ENCODE assay signal across 2 cellular contexts in the genomic region with DNA sequence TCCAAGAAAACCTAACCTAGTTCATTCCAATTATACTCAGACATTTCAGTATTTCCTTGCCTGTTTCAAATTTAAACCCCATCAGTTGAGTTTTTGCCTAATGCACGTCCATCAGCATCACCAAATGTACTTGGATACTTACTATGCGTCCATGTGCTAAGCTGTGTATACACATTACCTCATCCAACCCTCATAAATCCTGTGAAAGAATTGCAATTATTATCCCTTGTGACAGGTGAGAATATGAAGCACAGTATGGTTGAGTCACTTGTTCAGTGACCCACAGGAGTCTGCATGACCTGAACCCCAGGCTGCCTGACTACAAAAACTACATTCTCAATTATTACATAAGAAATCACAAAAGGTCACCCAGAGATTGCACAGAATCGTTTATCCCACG.
TF ChIP-seq lines count a peak whose summit lies in the region.

No MANE protein-coding gene starts in this region.

TF ChIP-seq in HEK293, 187 proteins besides CTCF, POLR2A, EP300 and RAD21 (continued from another document and continues in another):
- no peak for TF ChIP-seq ZBTB6 (tag by site-specific recombination; IDR thresholded peaks at IDR 0.05)
- TF ChIP-seq ZNF585B (tag by site-specific recombination; IDR thresholded peaks at IDR 0.05), result no peak
- no peak for TF ChIP-seq ZNF148 (tag by site-specific recombination; IDR thresholded peaks at IDR 0.05; ENCODE audit: borderline replicate concordance)
- TF ChIP-seq ZNF623 (tag by site-specific recombination; IDR thresholded peaks at IDR 0.05), result no peak
- TF ChIP-seq ZNF664 (tag by site-specific recombination; IDR thresholded peaks at IDR 0.05), result peak; percentile 27; the same call in 1 of the 2 replicates
- no peak for TF ChIP-seq ZNF837 (tag by site-specific recombination; IDR thresholded peaks at IDR 0.05)
- no peak for TF ChIP-seq ZNF645 (tag by site-specific recombination; IDR thresholded peaks at IDR 0.05)
- 0 out of 2 replicates have a peak, but pooled peaks have one; percentile 30 for TF ChIP-seq ZNF76 (tag by site-specific recombination; IDR thresholded peaks at IDR 0.05; ENCODE audit: borderline replicate concordance, low read depth)
- TF ChIP-seq IKZF3 (tag by site-specific recombination; IDR thresholded peaks at IDR 0.05), result peak; percentile 47
- peak; percentile 93 for TF ChIP-seq ZNF24 (tag by site-specific recombination; IDR thresholded peaks at IDR 0.05)
- peak; percentile 75 for TF ChIP-seq FEZF1 (tag by site-specific recombination; IDR thresholded peaks at IDR 0.05)
- no peak for TF ChIP-seq ZNF280D (tag by site-specific recombination; IDR thresholded peaks at IDR 0.05)
- TF ChIP-seq REPIN1 (tag by site-specific recombination; IDR thresholded peaks at IDR 0.05; ENCODE audit: low read depth), result 0 out of 2 replicates have a peak, but pooled peaks have one; percentile 47
- no peak for TF ChIP-seq ZNF48 (tag by site-specific recombination; IDR thresholded peaks at IDR 0.05)
- TF ChIP-seq ZNF660 (tag by site-specific recombination; IDR thresholded peaks at IDR 0.05), result no peak
- TF ChIP-seq ZNF747 (tag by site-specific recombination; IDR thresholded peaks at IDR 0.05), result no peak
- no peak for TF ChIP-seq ZNF473 (tag by site-specific recombination; IDR thresholded peaks at IDR 0.05)
- no peak for TF ChIP-seq ZNF510 (tag by site-specific recombination; IDR thresholded peaks at IDR 0.05; ENCODE audit: insufficient replicate concordance)
- no peak for TF ChIP-seq ZNF133 (tag by site-specific recombination; IDR thresholded peaks at IDR 0.05)
- no peak for TF ChIP-seq TRIM28 (IDR thresholded peaks at IDR 0.05; ENCODE audit: borderline replicate concordance, low read length)
- no peak for TF ChIP-seq ZNF561 (tag by site-specific recombination; IDR thresholded peaks at IDR 0.05; ENCODE audit: borderline replicate concordance)
- TF ChIP-seq HOXA7 (CRISPR knock-in tag; IDR thresholded peaks at IDR 0.05; ENCODE audit: borderline replicate concordance), result no peak
- no peak for TF ChIP-seq ZNF114 (tag by site-specific recombination; IDR thresholded peaks at IDR 0.05)
- no peak for TF ChIP-seq ZNF132 (tag by site-specific recombination; IDR thresholded peaks at IDR 0.05; ENCODE audit: borderline replicate concordance)
- TF ChIP-seq ZNF140 (tag by site-specific recombination; IDR thresholded peaks at IDR 0.05), result no peak
- no peak for TF ChIP-seq ZNF157 (tag by site-specific recombination; IDR thresholded peaks at IDR 0.05)
- TF ChIP-seq ZBTB21 (tag by site-specific recombination; IDR thresholded peaks at IDR 0.05), result no peak

TF ChIP-seq in SK-N-SH treated with all-trans-retinoic acid at 6 μM for 48 hours, 23 proteins besides CTCF, POLR2A, EP300 and RAD21 (continued from another document):
- TF ChIP-seq CSRNP3 (CRISPR knock-in tag; IDR thresholded peaks at IDR 0.05) (no peak), TOX (CRISPR knock-in tag; IDR thresholded peaks at IDR 0.05; ENCODE audit: borderline replicate concordance) (no peak), PATZ1 (CRISPR knock-in tag; IDR thresholded peaks at IDR 0.05; ENCODE audit: borderline replicate concordance) (no peak), ZFP30 (CRISPR knock-in tag; IDR thresholded peaks at IDR 0.05) (no peak)
- TF ChIP-seq, protein P1, sequence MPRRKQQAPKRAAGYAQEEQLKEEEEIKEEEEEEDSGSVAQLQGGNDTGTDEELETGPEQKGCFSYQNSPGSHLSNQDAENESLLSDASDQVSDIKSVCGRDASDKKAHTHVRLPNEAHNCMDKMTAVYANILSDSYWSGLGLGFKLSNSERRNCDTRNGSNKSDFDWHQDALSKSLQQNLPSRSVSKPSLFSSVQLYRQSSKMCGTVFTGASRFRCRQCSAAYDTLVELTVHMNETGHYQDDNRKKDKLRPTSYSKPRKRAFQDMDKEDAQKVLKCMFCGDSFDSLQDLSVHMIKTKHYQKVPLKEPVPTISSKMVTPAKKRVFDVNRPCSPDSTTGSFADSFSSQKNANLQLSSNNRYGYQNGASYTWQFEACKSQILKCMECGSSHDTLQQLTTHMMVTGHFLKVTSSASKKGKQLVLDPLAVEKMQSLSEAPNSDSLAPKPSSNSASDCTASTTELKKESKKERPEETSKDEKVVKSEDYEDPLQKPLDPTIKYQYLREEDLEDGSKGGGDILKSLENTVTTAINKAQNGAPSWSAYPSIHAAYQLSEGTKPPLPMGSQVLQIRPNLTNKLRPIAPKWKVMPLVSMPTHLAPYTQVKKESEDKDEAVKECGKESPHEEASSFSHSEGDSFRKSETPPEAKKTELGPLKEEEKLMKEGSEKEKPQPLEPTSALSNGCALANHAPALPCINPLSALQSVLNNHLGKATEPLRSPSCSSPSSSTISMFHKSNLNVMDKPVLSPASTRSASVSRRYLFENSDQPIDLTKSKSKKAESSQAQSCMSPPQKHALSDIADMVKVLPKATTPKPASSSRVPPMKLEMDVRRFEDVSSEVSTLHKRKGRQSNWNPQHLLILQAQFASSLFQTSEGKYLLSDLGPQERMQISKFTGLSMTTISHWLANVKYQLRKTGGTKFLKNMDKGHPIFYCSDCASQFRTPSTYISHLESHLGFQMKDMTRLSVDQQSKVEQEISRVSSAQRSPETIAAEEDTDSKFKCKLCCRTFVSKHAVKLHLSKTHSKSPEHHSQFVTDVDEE (CRISPR knock-in tag; IDR thresholded peaks at IDR 0.05), result no peak
